In the genomic region with DNA sequence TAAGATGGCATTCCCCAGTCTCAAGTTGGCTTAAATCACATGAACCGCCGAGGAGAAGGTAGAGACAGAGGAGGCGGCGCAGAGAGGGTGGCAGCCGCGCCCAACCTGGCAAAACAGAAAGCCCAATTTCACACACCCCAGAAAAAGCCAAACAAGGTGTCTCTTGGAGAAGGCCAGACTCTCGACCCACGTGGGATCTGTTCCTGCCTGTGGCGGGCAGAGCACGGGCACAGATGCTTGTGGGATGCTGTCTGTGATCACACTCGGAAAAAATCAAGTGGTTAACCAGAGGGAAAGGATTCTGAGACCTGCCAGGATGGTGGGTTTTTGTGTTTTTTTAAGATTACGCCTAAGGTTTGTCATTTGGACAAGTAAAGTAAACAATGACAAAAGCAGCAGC, we compare ENCODE assay signal across 13 cellular contexts.
DNase-seq lines count a peak whose midpoint lies in the region; ATAC-seq, FAIRE-seq and TF ChIP-seq lines count a peak whose summit lies in the region.
"Had no signal": no experiment of that assay in that cellular context is flagged by ENCODE, and none has a peak within 500 bp of the region (broad histone marks: within the 10 kb centered on the region; RNA-seq: fewer than 3 reads in every experiment).

No MANE protein-coding gene starts in this region.

- peaks cover 54% of the 10 kb centered on the region for H3K36me3 ChIP-seq in KOPT-K1 (ENCODE audit: insufficient read depth, low read length)
- peaks cover 0 to 16% (median 9%) of the 10 kb centered on the region in 4 donors for H3K36me3 ChIP-seq in esophagus muscularis mucosa
- H3K36me3 ChIP-seq in sigmoid colon = peaks cover 0 to 13% (median 0%) of the 10 kb centered on the region in 4 donors

- 85% methylated on average over 12 of the region's 12 CpGs for WGBS in esophagus muscularis mucosa
- 76 to 80% methylated on average over 12 of the region's 12 CpGs for WGBS in sigmoid colon, 2 donors

- no peak for FAIRE-seq in RCC 7860 (lab: Jason Lieb, UNC)
- FAIRE-seq: endometrium had no signal

- H3K27ac ChIP-seq in KOPT-K1 (ENCODE audit: low read depth, low read length, poor library complexity, severe bottlenecking) = peak overlapping the region; percentile 18
- H3K27ac ChIP-seq in VCaP = peak overlapping the region; percentile 91
- H3K27ac ChIP-seq in esophagus muscularis mucosa (replicated peaks in 1 of 4) = peak overlapping the region; percentile 90 to 97 (median 95)
- H3K27ac ChIP-seq in sigmoid colon = peak overlapping the region; percentile 33 to 95 (median 90)

- H3K27me3 ChIP-seq in esophagus muscularis mucosa = no peaks in the 10 kb centered on the region
- H3K27me3 ChIP-seq in sigmoid colon = no peaks in the 10 kb centered on the region

- H3K4me1 ChIP-seq in esophagus muscularis mucosa (peaks cover 62 to 88% (median 85%) of the 10 kb centered on the region in 4 donors), sigmoid colon (peaks cover 0 to 86% (median 74%) of the 10 kb centered on the region in 4 donors)

- TF ChIP-seq CTCF in VCaP (conservative IDR thresholded peaks at IDR 0.05) (no peak), esophagus muscularis mucosa (IDR thresholded peaks at IDR 0.05) (no peak), sigmoid colon (IDR thresholded peaks at IDR 0.05) (no peak)

- ATAC-seq in GM18870 (IDR thresholded peaks at IDR 0.05; ENCODE audit: unreplicated experiment) = no peak
- ATAC-seq in left colon = no peak
- ATAC-seq: left ventricle myocardium superior had no signal

- TF ChIP-seq EP300 in esophagus muscularis mucosa (IDR thresholded peaks at IDR 0.05) = no peak
- TF ChIP-seq EP300 in sigmoid colon (IDR thresholded peaks at IDR 0.05) = no peak

- H3K9me3 ChIP-seq in KOPT-K1 (ENCODE audit: insufficient read depth, low read length, poor library complexity, severe bottlenecking) (no peaks in the 10 kb centered on the region), esophagus muscularis mucosa (no peaks in the 10 kb centered on the region), sigmoid colon (no peaks in the 10 kb centered on the region)
- H3K9me3 ChIP-seq: Caco-2 had no signal

- intact Hi-C loops in esophagus muscularis mucosa (cut with DNase I) (no loop called here), sigmoid colon (cut with DNase I) (no loop called here), left colon (cut with DNase I, micrococcal nuclease) (no loop called here)

- H3K4me3 ChIP-seq in esophagus muscularis mucosa (no peak overlapping the region), sigmoid colon (no peak overlapping the region)

- TF ChIP-seq POLR2A in esophagus muscularis mucosa (IDR thresholded peaks at IDR 0.05; ENCODE audit: low read depth) (no peak), sigmoid colon (IDR thresholded peaks at IDR 0.05) (no peak)

- DNase-seq in esophagus muscularis mucosa (ENCODE audit: extremely low spot score) = no peak
- no peak for DNase-seq in sigmoid colon
- no peak for DNase-seq in left colon
- DNase-seq in RCC 7860 (ENCODE audit: low spot score) = no peak
- DNase-seq: aorta; Caco-2; Kasumi-1; left ventricle myocardium superior; stimulated activated CD4-positive, alpha-beta T cell treated with anti-CD3 and anti-CD28 coated beads, Interleukin-2, amount 100 ng/mL, for 48 hours had no signal

Comparison
In these comparisons a context has a peak if more than half of its experiments do, and no peak if none do; other contexts are left out.
1. H3K27ac ChIP-seq: peak in every context shown above with its lines; median percentile 95 in esophagus muscularis mucosa; 91 in VCaP; 90 in sigmoid colon; 18 in KOPT-K1.